In the genomic region with DNA sequence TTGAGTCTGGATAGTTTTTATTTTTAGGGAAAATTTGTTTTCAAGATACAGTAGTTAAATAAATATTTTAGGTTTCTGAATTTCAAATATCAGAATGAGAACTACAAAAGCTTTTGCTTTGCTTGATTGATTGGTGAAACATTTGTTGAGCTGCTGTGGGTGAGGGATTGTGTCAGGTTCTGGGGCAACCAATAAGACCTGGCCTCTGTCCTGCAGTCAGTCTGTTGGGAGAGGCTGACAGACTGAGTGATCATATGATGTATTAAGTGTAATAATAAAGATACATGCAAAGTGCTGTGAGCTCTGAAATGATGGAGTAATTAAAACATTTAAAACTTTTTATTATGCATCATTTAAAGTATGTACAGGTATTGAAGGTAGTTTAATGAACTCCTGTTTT, we compare ENCODE assay signal across 25 cellular contexts. TPM values are rescaled to one million over a fixed set of nuclear protein-coding genes. Genes with fewer than 3 reads are reported as not detected.
"Had no signal": no experiment of that assay in that cellular context is flagged by ENCODE, and none has a peak within 500 bp of the region (broad histone marks: within the 10 kb centered on the region; RNA-seq: fewer than 3 reads in every experiment).

No MANE protein-coding gene starts in this region.

- DNase-seq: KBM-7, MV-4-11, NCI-H1048, NCI-H1105 treated with DMSO at 0.1 percent for 48 hours, NCI-H1417 treated with DMSO at 0.1 percent for 48 hours, NCI-H146, NCI-H1694 treated with DMSO at 0.1 percent for 48 hours, NCI-H1930, NCI-H2081, NCI-H2107, NCI-H2171, NCI-H226, NCI-H446, NCI-H510A, NCI-H524 treated with DMSO at 0.1 percent for 48 hours, NCI-H69, NCI-H774, Right ventricle myocardium superior, RPMI8226, SIG-M5 had no signal

- H3K9me3 ChIP-seq: SJSA1 had no signal

- H3K4me1 ChIP-seq: SJSA1 had no signal

- H3K4me3 ChIP-seq: SJSA1, SK-N-MC had no signal

- H3K27me3 ChIP-seq: SJSA1 had no signal

- H3K27ac ChIP-seq: HL-60, SJSA1, SK-N-MC had no signal

- H3K36me3 ChIP-seq: SJSA1 had no signal

RNA-seq across cellular contexts. Expression of gene DUSP21, which starts 38.8 kb away (rescaled TPM):
- total RNA-seq: LHCN-M2, MCF 10A, Right ventricle myocardium superior, SJSA1 had no signal
